8 cellular contexts compared by ENCODE assay signal in the genomic region with DNA sequence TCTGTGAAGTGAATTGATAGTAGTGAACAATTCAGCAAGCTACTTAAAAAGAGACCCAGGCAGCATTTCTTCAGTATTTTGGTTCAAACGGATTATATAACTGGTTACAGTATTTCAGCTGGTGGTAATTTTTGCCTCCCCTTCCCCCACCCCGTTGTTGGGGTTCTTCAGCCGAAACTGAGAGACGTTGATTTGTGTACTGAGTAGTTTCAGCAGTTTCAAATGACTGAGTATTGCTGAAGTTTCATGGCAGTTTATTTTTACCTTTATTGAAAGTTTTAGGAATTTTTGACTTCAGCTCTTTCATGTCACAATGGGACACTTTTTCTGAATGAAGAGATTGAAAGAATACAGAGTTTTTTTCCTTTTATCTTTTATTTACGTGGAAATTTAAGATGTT. TPM values are rescaled to one million over a fixed set of nuclear protein-coding genes. Genes with fewer than 3 reads are reported as not detected.
DNase-seq lines count a peak whose midpoint lies in the region; ATAC-seq lines count a peak whose summit lies in the region.

No MANE protein-coding gene starts in this region.

- H3K36me3 Mint-ChIP-seq in central memory CD8-positive, alpha-beta T cell (ENCODE audit: insufficient read depth) = peaks cover 60% of the 10 kb centered on the region

- ATAC-seq in GM21723 (IDR thresholded peaks at IDR 0.05; ENCODE audit: unreplicated experiment) (peak; percentile 17), left colon (no peak)
- ATAC-seq in central memory CD8-positive, alpha-beta T cell (replicated peaks; ENCODE audit: extremely low read depth, poor library complexity, severe bottlenecking) = no peak

- DNase-seq in RKO (ENCODE audit: low spot score) (peak; percentile 69), midbrain (lab: John Stamatoyannopoulos, UW) (peak; percentile 35), left colon (no peak), middle frontal gyrus (ENCODE audit: extremely low spot score, low spot score) (no peak)
- DNase-seq in central memory CD8-positive, alpha-beta T cell (ENCODE audit: low spot score in 2 of 2) = no peak
- DNase-seq in activated CD4-positive, CD25-positive, alpha-beta regulatory T cell treated with anti-CD3 and anti-CD28 coated beads, Interleukin-2, amount 50 U/mL, for 72 hours = no peak

- no peaks in the 10 kb centered on the region for H3K27me3 Mint-ChIP-seq in central memory CD8-positive, alpha-beta T cell

- intact Hi-C loops in left colon (cut with DNase I, micrococcal nuclease) = no loop called here

- H3K4me3 Mint-ChIP-seq in central memory CD8-positive, alpha-beta T cell = peak overlapping the region; percentile 91

- no peaks in the 10 kb centered on the region for H3K9me3 Mint-ChIP-seq in central memory CD8-positive, alpha-beta T cell

- peak overlapping the region; percentile 5 for H3K27ac ChIP-seq in temporal lobe (ENCODE audit: low read depth, low read length)

- peak overlapping the region; percentile 94 for H3K27ac Mint-ChIP-seq in central memory CD8-positive, alpha-beta T cell (ENCODE audit: low read depth)

- peaks cover 58% of the 10 kb centered on the region for H3K4me1 Mint-ChIP-seq in central memory CD8-positive, alpha-beta T cell

RNA-seq across cellular contexts. Expression of gene GPBP1, which starts 1.7 kb away (rescaled TPM):
- total RNA-seq in temporal lobe (118 TPM), left colon (10 to 100 TPM; 51.3 to 63.2 TPM)

Comparison
In these comparisons a context has a peak if more than half of its experiments do, and no peak if none do; other contexts are left out.
1. DNase-seq: peak in RKO (single experiment) and midbrain (single experiment); none in central memory CD8-positive, alpha-beta T cell (0 of 2), left colon (0 of 2), middle frontal gyrus (single experiment) and activated CD4-positive, CD25-positive, alpha-beta regulatory T cell treated with anti-CD3 and anti-CD28 coated beads, Interleukin-2, amount 50 U/mL, for 72 hours (single experiment).